Comparison of ENCODE assay signal across 8 cellular contexts in genomic region chr18:31498450-31499156, GRCh38. TPM values are rescaled to one million over a fixed set of nuclear protein-coding genes. Genes with fewer than 3 reads are reported as not detected.
A peak's percentile ranks its signal among the peaks of the same experiment; 100 is the strongest.
DNase-seq lines count a peak whose midpoint lies in the region; TF ChIP-seq lines count a peak whose summit lies in the region.

No MANE protein-coding gene starts in this region.

- intact Hi-C loops in PC-9 (cut with micrococcal nuclease; ENCODE audit: unreplicated experiment) = loop anchor here (2.0 kb wide), 2 partner anchors 14 to 74 kb away; no protein-coding TSS in a partner anchor
- intact Hi-C loops in esophagus squamous epithelium (cut with DNase I) = no loop called here

- CTCF ChIA-PET in PC-9 (lab: Charles Lee) = no interaction called here

- H3K9me2 ChIP-seq in PC-9 (ENCODE audit: insufficient read depth) = no peaks in the 10 kb centered on the region

- POLR2A ChIA-PET in PC-9 (lab: Charles Lee; ENCODE audit: unreplicated experiment) = interaction anchor here (0.6 kb wide), 1 partner anchor 8 kb away, joined by 9 read pairs; no protein-coding TSS in a partner anchor

- no peak for TF ChIP-seq CTCF in PC-9 (conservative IDR thresholded peaks at IDR 0.05)
- TF ChIP-seq CTCF in esophagus squamous epithelium (IDR thresholded peaks at IDR 0.05) = no peak
- no peak for TF ChIP-seq CTCF in parathyroid adenoma (IDR thresholded peaks at IDR 0.05)

- WGBS in esophagus squamous epithelium, 2 donors = 3 to 5% methylated on average over 13 to 22 of the region's 25 CpGs

- DNase-seq in ELF-1 (ENCODE audit: low read depth, low spot score) (peak; percentile 74), H7 (peak; percentile 39), PC-9 (no peak), esophagus squamous epithelium (lab: John Stamatoyannopoulos, UW) (no peak), NCI-H128 (lab: John Stamatoyannopoulos, UW; ENCODE audit: unreplicated experiment) (no peak), LoVo (ENCODE audit: low spot score) (no peak), NCI-H1092 (lab: John Stamatoyannopoulos, UW) (no peak)

- H3K4me3 ChIP-seq in H7 (ENCODE audit: insufficient read depth, low read depth, low read length) (peak overlapping the region; percentile 94), PC-9 (peak overlapping the region; percentile 96), esophagus squamous epithelium (peak overlapping the region; percentile 22 to 71 (median 48)), parathyroid adenoma (ENCODE audit: low read depth, low read length) (peak overlapping the region; percentile 98)

- BruUV-seq in PC-9 (replicated peaks; lab: Mats Ljungman, UMichigan) = no TSS peak

- peaks cover 12% of the 10 kb centered on the region for H3K4me1 ChIP-seq in PC-9 (replicated peaks; ENCODE audit: insufficient read depth)
- H3K4me1 ChIP-seq in esophagus squamous epithelium = peaks cover 9 to 54% (median 10%) of the 10 kb centered on the region in 3 donors
- peaks cover 9% of the 10 kb centered on the region for H3K4me1 ChIP-seq in parathyroid adenoma

- peak overlapping the region; percentile 98 for H3K9ac ChIP-seq in parathyroid adenoma

- H3K4me2 ChIP-seq in PC-9 (peak overlapping the region; percentile 91), parathyroid adenoma (ENCODE audit: low read length) (peak overlapping the region; percentile 91)

- no peaks in the 10 kb centered on the region; the same call in 1 of the 2 replicates for H3K36me3 ChIP-seq in H7 (replicated peaks; ENCODE audit: control insufficient read depth, insufficient read depth, low read length)
- H3K36me3 ChIP-seq in PC-9 (ENCODE audit: low read depth) = no peaks in the 10 kb centered on the region
- H3K36me3 ChIP-seq in esophagus squamous epithelium = no peaks in the 10 kb centered on the region
- no peaks in the 10 kb centered on the region for H3K36me3 ChIP-seq in parathyroid adenoma (ENCODE audit: control insufficient read depth, insufficient read depth, low read length)

- H3K9me3 ChIP-seq in PC-9 (ENCODE audit: insufficient read depth, low read depth) (no peaks in the 10 kb centered on the region), esophagus squamous epithelium (no peaks in the 10 kb centered on the region), parathyroid adenoma (ENCODE audit: control insufficient read depth, low read length) (no peaks in the 10 kb centered on the region)

- H3K27me3 ChIP-seq in H7 (ENCODE audit: control insufficient read depth, insufficient read depth, low read length) = no peaks in the 10 kb centered on the region; the same call in 1 of the 2 replicates
- no peaks in the 10 kb centered on the region for H3K27me3 ChIP-seq in PC-9 (ENCODE audit: insufficient read depth, low read depth)
- H3K27me3 ChIP-seq in esophagus squamous epithelium = peaks cover 0 to 24% (median 0%) of the 10 kb centered on the region in 4 donors
- H3K27me3 ChIP-seq in parathyroid adenoma (ENCODE audit: control insufficient read depth, insufficient read depth, low read length) = no peaks in the 10 kb centered on the region

- H2AFZ ChIP-seq in PC-9 (peak overlapping the region; percentile 75), parathyroid adenoma (peak overlapping the region; percentile 94)

- H3K27ac ChIP-seq in PC-9 = peak overlapping the region; percentile 82
- H3K27ac ChIP-seq in esophagus squamous epithelium = peak overlapping the region; percentile 84 to 88 (median 87)
- H3K27ac ChIP-seq in parathyroid adenoma = peak overlapping the region; percentile 96

- peak in 1 of 4 donors; percentile 9 for TF ChIP-seq POLR2A in esophagus squamous epithelium (IDR thresholded peaks at IDR 0.05)

- H4K20me1 ChIP-seq in PC-9 (ENCODE audit: insufficient read depth) = no peaks in the 10 kb centered on the region

- H3F3A ChIP-seq in PC-9 (ENCODE audit: insufficient read depth, low read depth) = 0 out of 2 replicates have a peak, but pooled peaks cover 3% of the 10 kb centered on the region

- peaks cover 52% of the 10 kb centered on the region for H3K79me2 ChIP-seq in PC-9 (ENCODE audit: low read depth)
- H3K79me2 ChIP-seq in parathyroid adenoma = peaks cover 30% of the 10 kb centered on the region

RNA-seq across cellular contexts. Expression of gene DSG2, which starts 0.6 kb away (rescaled TPM):
- 51.7 and 66.0 TPM in 2 replicates for total RNA-seq in H7 (2014; rRNA removed; shearing (Covaris generic))
- 66.0 and 90.1 TPM in 2 replicates for total RNA-seq in PC-9 (2021)
- 10 to 100 TPM in 1 of 4 donors, 1 to 10 TPM in 3; 7.3 to 18.8 (median 9.7) TPM for total RNA-seq in esophagus squamous epithelium

RNA-seq across cellular contexts. Expression of gene DSG3, which starts 51.1 kb away (rescaled TPM):
- not detected in 2 replicates for total RNA-seq in H7 (2014; rRNA removed; shearing (Covaris generic))
- total RNA-seq in PC-9 (2021) (0.10 and 0.13 TPM in 2 replicates), esophagus squamous epithelium (100 to 1,000 TPM; 513 to 856 (median 737) TPM)

Comparison
In these comparisons a context has a peak if more than half of its experiments do, and no peak if none do; other contexts are left out.
1. DNase-seq: peak in ELF-1 (single experiment) and H7 (single experiment); none in PC-9 (0 of 2), esophagus squamous epithelium (single experiment), NCI-H128 (single experiment), LoVo (single experiment) and NCI-H1092 (single experiment).
2. RNA of gene DSG3, which starts 51.1 kb away (total RNA-seq): 513 to 856 TPM in esophagus squamous epithelium; 0.10 to 0.13 TPM in PC-9 and not detected in H7; every median in the first group is over 100 times any median in the second.
3. Peak in every context shown above with its lines, with median percentiles within 50 percentile points of each other: H3K4me3 ChIP-seq and H3K27ac ChIP-seq.